In the genomic region with DNA sequence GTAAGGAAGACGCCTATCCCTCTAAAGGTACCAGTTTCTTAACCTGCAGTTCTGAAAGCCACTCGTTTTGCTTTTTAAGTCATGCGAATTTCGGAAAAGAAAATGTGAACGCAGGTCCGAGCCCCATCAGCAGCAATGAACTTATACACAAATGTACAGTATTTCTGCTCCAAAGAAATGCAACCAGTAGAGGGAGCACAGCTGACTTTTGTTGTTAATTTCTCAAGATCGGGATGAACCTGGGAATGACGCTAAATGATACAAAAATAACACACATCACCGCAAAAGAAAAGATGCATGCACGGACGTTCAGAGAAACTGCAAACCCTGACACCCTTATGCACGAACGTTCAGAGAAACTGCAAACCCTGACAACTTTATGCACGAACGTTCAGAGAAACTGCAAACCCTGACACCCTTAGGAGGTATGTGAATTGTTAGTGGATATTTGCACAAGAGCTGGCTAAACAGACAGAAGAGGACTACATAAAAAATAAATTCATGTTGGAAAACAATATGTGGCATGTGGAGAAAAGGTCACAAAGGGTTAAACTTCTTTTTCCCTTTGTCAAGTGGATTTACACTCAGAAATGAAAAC, we compare ENCODE assay signal across 9 cellular contexts. TPM values are rescaled to one million over a fixed set of nuclear protein-coding genes. Genes with fewer than 3 reads are reported as not detected.
DNase-seq lines count a peak whose midpoint lies in the region; ATAC-seq, FAIRE-seq and TF ChIP-seq lines count a peak whose summit lies in the region.
"Had no signal": no experiment of that assay in that cellular context is flagged by ENCODE, and none has a peak within 500 bp of the region (broad histone marks: within the 10 kb centered on the region; RNA-seq: fewer than 3 reads in every experiment).

No MANE protein-coding gene starts in this region.

- TF ChIP-seq RAD21 in A549 (conservative IDR thresholded peaks at IDR 0.05 in 1 of 2, IDR thresholded peaks at IDR 0.05 in 1 of 2): peak; percentile 8 to 32; a peak in 3 of 5 replicates

- peak; percentile 67 to 68; a peak in 3 of 6 replicates for ATAC-seq in A549
- no peak for ATAC-seq in GM23338
- no peak for ATAC-seq in activated naive CD4-positive, alpha-beta T cell treated with anti-CD3 and anti-CD28 coated beads, Interleukin-2, amount 50 U/mL, for 72 hours

- TF ChIP-seq CTCF in A549 (IDR thresholded peaks at IDR 0.05): peak; percentile 32; the same call in 2 of the 3 replicates
- peak; percentile 54 to 57 for TF ChIP-seq CTCF in GM23338 (conservative IDR thresholded peaks at IDR 0.05; ENCODE audit: low read depth in 2 of 2)
- peak in 1 of 2 donors; percentile 54 for TF ChIP-seq CTCF in right atrium auricular region (IDR thresholded peaks at IDR 0.05)

- H3K27me3 Mint-ChIP-seq in GM23338 (ENCODE audit: insufficient read depth, low read depth, poor library complexity): peaks cover 19% of the 10 kb centered on the region

- no peak overlapping the region for H3K4me3 Mint-ChIP-seq in GM23338

- no peak for TF ChIP-seq EP300 in A549 (IDR thresholded peaks at IDR 0.05)

- no peaks in the 10 kb centered on the region for H3K27me3 ChIP-seq in GM23338 (ENCODE audit: insufficient read depth)
- H3K27me3 ChIP-seq in right atrium auricular region: no peaks in the 10 kb centered on the region

- no peak for FAIRE-seq in A549 (lab: Jason Lieb, UNC)
- FAIRE-seq: GM18507 had no signal

- no peak overlapping the region for H3K4me3 ChIP-seq in A549
- H3K4me3 ChIP-seq in GM23338: no peak overlapping the region
- H3K4me3 ChIP-seq in right atrium auricular region: no peak overlapping the region

- no peak overlapping the region for H3K27ac Mint-ChIP-seq in GM23338
- no peak overlapping the region for H3K27ac Mint-ChIP-seq in activated naive CD4-positive, alpha-beta T cell treated with anti-CD3 and anti-CD28 coated beads, Interleukin-2, amount 50 U/mL, for 72 hours

- no peaks in the 10 kb centered on the region for H3K9me3 Mint-ChIP-seq in GM23338
- peaks cover 6 to 10% of the 10 kb centered on the region in 2 donors for H3K9me3 Mint-ChIP-seq in activated naive CD4-positive, alpha-beta T cell treated with anti-CD3 and anti-CD28 coated beads, Interleukin-2, amount 50 U/mL, for 72 hours

- TF ChIP-seq POLR2A in A549 (IDR thresholded peaks at IDR 0.05; ENCODE audit: low read length): no peak

- H3K36me3 Mint-ChIP-seq in GM23338 (ENCODE audit: low read depth): no peaks in the 10 kb centered on the region
- peaks cover 22 to 29% of the 10 kb centered on the region in 2 donors for H3K36me3 Mint-ChIP-seq in activated naive CD4-positive, alpha-beta T cell treated with anti-CD3 and anti-CD28 coated beads, Interleukin-2, amount 50 U/mL, for 72 hours

- POLR2A ChIA-PET in A549 (lab: Yijun Ruan, JAX): no interaction called here

- no peaks in the 10 kb centered on the region for H3F3A ChIP-seq in GM23338 (replicated peaks; ENCODE audit: low read depth)

- H3K9me3 ChIP-seq in A549 (no peaks in the 10 kb centered on the region), right atrium auricular region (no peaks in the 10 kb centered on the region)

- H3K27ac ChIP-seq in A549 (no peak overlapping the region), GM23338 (ENCODE audit: low read depth) (no peak overlapping the region), right atrium auricular region (no peak overlapping the region)

- H4K20me1 ChIP-seq in GM23338 (replicated peaks; ENCODE audit: insufficient read depth): no peaks in the 10 kb centered on the region; the same call in 1 of the 2 replicates

- CTCF ChIA-PET in A549 (lab: Yijun Ruan, JAX): interaction anchor here (0.7 to 2.6 kb wide), 14 partner anchors 15 to 233 kb away, joined by 3 to 16 read pairs (median 3); no protein-coding TSS in a partner anchor

- H3K4me2 ChIP-seq in A549 (peak overlapping the region; percentile 65), GM23338 (no peak overlapping the region)

- in situ Hi-C loops in SK-MEL-5 (cut with HindIII; ENCODE audit: low pct_unique_long_range_greater_than_20kb, low sequenced_read_pairs): no loop called here

- H3K36me3 ChIP-seq in GM23338 (ENCODE audit: insufficient read depth): no peaks in the 10 kb centered on the region
- H3K36me3 ChIP-seq in right atrium auricular region: no peaks in the 10 kb centered on the region

- DNase-seq in A549 (ENCODE audit: low read depth in 1 of 2, low spot score in 1 of 2): peak; percentile 19 to 42
- peak; percentile 35 for DNase-seq in GM23338 (ENCODE audit: low spot score)
- peak; percentile 70 for DNase-seq in SK-MEL-5 (ENCODE audit: low read depth, low spot score)
- peak; percentile 61 for DNase-seq in globus pallidus (ENCODE audit: low spot score)
- DNase-seq in DMS79 (lab: John Stamatoyannopoulos, UW): no peak
- DNase-seq in NCI-H1105 treated with DMSO at 0.1 percent for 48 hours (lab: John Stamatoyannopoulos, UW): no peak
- DNase-seq in activated naive CD4-positive, alpha-beta T cell treated with anti-CD3 and anti-CD28 coated beads, Interleukin-2, amount 50 U/mL, for 72 hours (ENCODE audit: low spot score in 2 of 2): no peak
- DNase-seq in right atrium auricular region (ENCODE audit: low spot score): no peak

- H2AFZ ChIP-seq in GM23338: no peak overlapping the region

- H3K79me2 ChIP-seq in GM23338 (replicated peaks; ENCODE audit: insufficient read depth): no peaks in the 10 kb centered on the region

- WGBS in A549 (ENCODE audit: missing lambda C conversion rate): 3% methylated on average over 15 of the region's 15 CpGs

- H3K4me1 Mint-ChIP-seq in GM23338: peaks cover 17% of the 10 kb centered on the region

- H3K4me1 ChIP-seq in A549 (no peaks in the 10 kb centered on the region), GM23338 (ENCODE audit: insufficient read depth) (peaks cover 11% of the 10 kb centered on the region), right atrium auricular region (peaks cover 0 to 7% of the 10 kb centered on the region in 2 donors)

- H3K9me2 ChIP-seq in GM23338 (ENCODE audit: insufficient read depth): no peaks in the 10 kb centered on the region

TF ChIP-seq in A549, 52 proteins besides CTCF, POLR2A, EP300 and RAD21:
- no peak for TF ChIP-seq ZC3H11A (IDR thresholded peaks at IDR 0.05)
- TF ChIP-seq SMC3 (IDR thresholded peaks at IDR 0.05): 0 out of 3 replicates have a peak, but pooled peaks have one; percentile 36

TF ChIP-seq in GM23338, 12 proteins besides CTCF, POLR2A, EP300 and RAD21 (continues in another document):
- TF ChIP-seq EZH2phosphoT487 (IDR thresholded peaks at IDR 0.05; ENCODE audit: unreplicated experiment): no peak
- no peak for TF ChIP-seq EZH2 (IDR thresholded peaks at IDR 0.05; ENCODE audit: low read depth, unreplicated experiment)
- TF ChIP-seq CREB1 (CRISPR knock-in tag; IDR thresholded peaks at IDR 0.05; ENCODE audit: low read depth): no peak
- TF ChIP-seq, protein P1, sequence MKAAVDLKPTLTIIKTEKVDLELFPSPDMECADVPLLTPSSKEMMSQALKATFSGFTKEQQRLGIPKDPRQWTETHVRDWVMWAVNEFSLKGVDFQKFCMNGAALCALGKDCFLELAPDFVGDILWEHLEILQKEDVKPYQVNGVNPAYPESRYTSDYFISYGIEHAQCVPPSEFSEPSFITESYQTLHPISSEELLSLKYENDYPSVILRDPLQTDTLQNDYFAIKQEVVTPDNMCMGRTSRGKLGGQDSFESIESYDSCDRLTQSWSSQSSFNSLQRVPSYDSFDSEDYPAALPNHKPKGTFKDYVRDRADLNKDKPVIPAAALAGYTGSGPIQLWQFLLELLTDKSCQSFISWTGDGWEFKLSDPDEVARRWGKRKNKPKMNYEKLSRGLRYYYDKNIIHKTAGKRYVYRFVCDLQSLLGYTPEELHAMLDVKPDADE (IDR thresholded peaks at IDR 0.05): no peak
- no peak for TF ChIP-seq STAT1 (IDR thresholded peaks at IDR 0.05; ENCODE audit: unreplicated experiment)

RNA-seq across cellular contexts. Expression of a gene that starts 3.5 kb away (rescaled TPM):
- polyA plus RNA-seq in A549 (2011; rRNA removed) (0.26 and 0.40 TPM in 2 replicates), A549 (2017; fragmentation: RNase III; extraction: RNeasy Plus Mini Kit Qiagen cat#74134 plus additional on column Dnase treatment) (0.18 to 0.33 TPM (median 0.23 TPM) in 3 replicates), GM23338 (2016; fragmentation: Nextera tagmentation; extraction: Ambion mirVana) (18.4 and 18.5 TPM in 2 replicates)
- 0.12 and 0.18 TPM in 2 replicates for polyA plus RNA-seq in A549 (2012; cell fraction: cytosol; rRNA removed)
- 0.13 and 0.36 TPM in 2 replicates for polyA plus RNA-seq in A549 (2012; cell fraction: nucleus; rRNA removed)
- 1.1 and 1.4 TPM in 2 replicates for polyA minus RNA-seq in A549 (2011; rRNA and poly(A)+ RNA removed)
- 15.8 and 20.0 TPM in 2 replicates for total RNA-seq in GM23338 (2014; rRNA removed; shearing (Covaris generic))
- 4.2 and 4.3 TPM in 2 replicates for total RNA-seq in SK-MEL-5 (2014; rRNA removed; shearing (Covaris generic))
- polyA plus RNA-seq in SK-MEL-5 (2015; cell fraction: cytosol; rRNA removed): 8.1 and 10.5 TPM in 2 replicates
- 7.1 and 8.5 TPM in 2 replicates for polyA plus RNA-seq in SK-MEL-5 (2015; cell fraction: nucleus; rRNA removed)
- total RNA-seq in activated naive CD4-positive, alpha-beta T cell treated with anti-CD3 and anti-CD28 coated beads, Interleukin-2, amount 50 U/mL, for 72 hours: 10 to 100 TPM; 43.7 to 70.6 TPM
- 1 to 10 TPM; 2.5 to 4.1 TPM for total RNA-seq in right atrium auricular region

Comparison
In these comparisons a context has a peak if more than half of its experiments do, and no peak if none do; other contexts are left out.
1. ATAC-seq: peak in A549 (2 of 2); none in GM23338 (single experiment) and activated naive CD4-positive, alpha-beta T cell treated with anti-CD3 and anti-CD28 coated beads, Interleukin-2, amount 50 U/mL, for 72 hours (0 of 2).
2. DNase-seq: peak in A549 (2 of 2), GM23338 (single experiment), SK-MEL-5 (single experiment) and globus pallidus (single experiment); none in DMS79 (single experiment), NCI-H1105 treated with DMSO at 0.1 percent for 48 hours (single experiment), activated naive CD4-positive, alpha-beta T cell treated with anti-CD3 and anti-CD28 coated beads, Interleukin-2, amount 50 U/mL, for 72 hours (0 of 2) and right atrium auricular region (single experiment).